Comparison of ENCODE assay signal across 22 cellular contexts in the genomic region with DNA sequence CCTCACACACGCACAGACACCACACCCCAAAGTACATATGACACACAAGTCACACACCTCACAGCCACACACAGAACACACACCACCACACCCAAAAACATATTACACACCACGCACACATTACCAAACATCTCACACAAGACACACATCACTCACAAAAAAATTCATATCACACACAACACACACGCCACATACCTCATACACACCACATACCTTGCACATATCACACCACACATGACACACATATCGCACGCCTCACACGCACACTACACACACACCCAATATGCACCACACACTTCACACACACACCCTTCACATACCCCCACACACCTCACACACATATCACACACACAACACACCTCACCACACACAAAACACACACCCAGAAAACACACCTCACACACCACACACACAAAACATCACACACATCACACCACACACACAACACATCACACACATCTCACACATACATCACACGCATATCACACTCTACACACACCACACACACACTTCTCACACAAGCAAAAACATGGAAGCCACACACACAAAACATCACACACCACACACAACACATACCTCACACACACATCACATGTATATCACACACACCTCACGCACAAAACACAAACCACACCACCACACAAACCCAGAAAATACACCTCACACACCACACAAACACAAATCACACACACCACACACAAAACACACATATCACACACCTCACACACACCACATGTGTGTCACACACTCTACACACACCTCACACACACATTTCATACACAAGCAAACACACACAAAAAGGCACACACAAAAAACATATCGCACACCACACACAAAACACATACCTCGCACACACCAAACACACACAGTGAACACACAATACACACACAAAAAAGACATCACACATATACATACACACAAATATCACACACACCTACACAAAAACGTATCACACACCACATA.
"Had no signal": no experiment of that assay in that cellular context is flagged by ENCODE, and none has a peak within 500 bp of the region (broad histone marks: within the 10 kb centered on the region; RNA-seq: fewer than 3 reads in every experiment).

No MANE protein-coding gene starts in this region.

- H3K27ac ChIP-seq: adrenal gland, breast epithelium, colonic mucosa, dorsolateral prefrontal cortex, hepatocyte, parathyroid adenoma, tibial artery, VCaP had no signal

- DNase-seq: activated CD4-positive, alpha-beta memory T cell treated with anti-CD3 and anti-CD28 coated beads, Interleukin-2, amount 10 ng/mL, durations not matched to agents 7 days and 5 days; activated CD4-positive, alpha-beta T cell treated with anti-CD3 and anti-CD28 coated beads, Interleukin-2, amount 10 ng/mL, durations not matched to agents 24 days and 14 days; activated naive CD4-positive, alpha-beta T cell; colonic mucosa; dorsolateral prefrontal cortex; effector memory CD8-positive, alpha-beta T cell; glutamatergic neuron; immature natural killer cell; nephron progenitor cell; stimulated activated CD4-positive, alpha-beta T cell treated with anti-CD3 and anti-CD28 coated beads, Interleukin-12 subunit alpha, Interleukin-12 subunit beta, amount 100 ng/mL, for 4 hours; tibial artery had no signal

- H2AFZ ChIP-seq: hepatocyte, parathyroid adenoma had no signal

- H3K9ac ChIP-seq: parathyroid adenoma had no signal

- H3K27me3 ChIP-seq: adrenal gland, breast epithelium, colonic mucosa, dorsolateral prefrontal cortex, hepatocyte, tibial artery had no signal

- H3K36me3 ChIP-seq: adrenal gland, breast epithelium, colonic mucosa, tibial artery had no signal

- H3K9me3 ChIP-seq: adrenal gland, breast epithelium, colonic mucosa, tibial artery had no signal

- H3K4me3 ChIP-seq: adrenal gland, breast epithelium, colonic mucosa, dorsolateral prefrontal cortex, hepatocyte, tibial artery had no signal

- FAIRE-seq: endothelial cell of umbilical vein, frontal cortex had no signal

- H3K4me2 ChIP-seq: hepatocyte had no signal

- H3K4me1 ChIP-seq: adrenal gland, breast epithelium, colonic mucosa, parathyroid adenoma had no signal

- ATAC-seq: activated CD4-positive, CD25-positive, alpha-beta regulatory T cell treated with anti-CD3 and anti-CD28 coated beads, Interleukin-2, amount 50 U/mL, for 24 hours; activated T-helper 17 cell treated with anti-CD3 and anti-CD28 coated beads, Interleukin-2, amount 50 U/mL, for 72 hours; effector memory CD8-positive, alpha-beta T cell; esophagus mucosa; right cardiac atrium had no signal
